ENCODE assay signal across 1 cellular context in the genomic region with DNA sequence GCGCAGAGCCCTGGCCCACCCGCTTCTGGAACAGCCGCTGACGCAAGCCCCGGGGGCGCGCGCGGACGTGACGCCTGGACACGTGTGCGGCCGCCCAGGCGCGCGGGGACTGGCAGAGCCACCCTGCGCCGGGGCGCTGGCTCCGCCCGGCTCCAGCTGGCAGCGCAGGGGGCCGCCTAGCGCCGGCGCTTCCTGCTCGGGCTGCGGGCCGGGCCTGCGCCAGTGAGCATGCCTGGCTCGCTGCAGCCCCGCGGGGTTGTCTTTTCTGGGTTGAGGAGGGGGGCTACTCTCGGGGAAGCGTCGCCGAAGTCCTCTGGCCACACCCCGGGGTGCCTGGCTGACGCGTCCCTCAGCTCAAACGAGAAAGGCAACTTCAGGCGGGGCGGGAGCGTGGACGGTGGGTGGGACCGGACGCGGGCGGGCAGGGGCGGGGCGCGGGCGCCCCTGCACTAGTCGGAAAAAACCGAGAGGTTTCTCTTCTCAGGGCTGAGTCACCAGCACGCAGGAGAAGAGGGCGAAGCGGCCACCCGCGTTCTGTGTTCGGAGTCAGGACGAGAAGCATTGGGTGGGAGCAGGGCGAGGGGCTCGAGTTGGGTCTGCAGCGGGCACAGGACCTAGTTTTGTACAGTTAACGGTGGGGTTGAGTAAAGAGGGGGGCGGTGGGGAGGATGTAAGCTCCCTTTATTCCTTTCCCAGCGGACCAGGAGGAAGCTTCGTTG.
TF ChIP-seq lines count a peak whose summit lies in the region.

A gene with protein sequence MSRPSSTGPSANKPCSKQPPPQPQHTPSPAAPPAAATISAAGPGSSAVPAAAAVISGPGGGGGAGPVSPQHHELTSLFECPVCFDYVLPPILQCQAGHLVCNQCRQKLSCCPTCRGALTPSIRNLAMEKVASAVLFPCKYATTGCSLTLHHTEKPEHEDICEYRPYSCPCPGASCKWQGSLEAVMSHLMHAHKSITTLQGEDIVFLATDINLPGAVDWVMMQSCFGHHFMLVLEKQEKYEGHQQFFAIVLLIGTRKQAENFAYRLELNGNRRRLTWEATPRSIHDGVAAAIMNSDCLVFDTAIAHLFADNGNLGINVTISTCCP (minus strand): TSS at position 48 of the 719 bp plus-strand sequence. CDS start 320 bp downstream, outside the sequence.

TF ChIP-seq in K562, 482 proteins besides CTCF, POLR2A, EP300 and RAD21 (continued from another document and continues in another):
- TF ChIP-seq, protein P1, sequence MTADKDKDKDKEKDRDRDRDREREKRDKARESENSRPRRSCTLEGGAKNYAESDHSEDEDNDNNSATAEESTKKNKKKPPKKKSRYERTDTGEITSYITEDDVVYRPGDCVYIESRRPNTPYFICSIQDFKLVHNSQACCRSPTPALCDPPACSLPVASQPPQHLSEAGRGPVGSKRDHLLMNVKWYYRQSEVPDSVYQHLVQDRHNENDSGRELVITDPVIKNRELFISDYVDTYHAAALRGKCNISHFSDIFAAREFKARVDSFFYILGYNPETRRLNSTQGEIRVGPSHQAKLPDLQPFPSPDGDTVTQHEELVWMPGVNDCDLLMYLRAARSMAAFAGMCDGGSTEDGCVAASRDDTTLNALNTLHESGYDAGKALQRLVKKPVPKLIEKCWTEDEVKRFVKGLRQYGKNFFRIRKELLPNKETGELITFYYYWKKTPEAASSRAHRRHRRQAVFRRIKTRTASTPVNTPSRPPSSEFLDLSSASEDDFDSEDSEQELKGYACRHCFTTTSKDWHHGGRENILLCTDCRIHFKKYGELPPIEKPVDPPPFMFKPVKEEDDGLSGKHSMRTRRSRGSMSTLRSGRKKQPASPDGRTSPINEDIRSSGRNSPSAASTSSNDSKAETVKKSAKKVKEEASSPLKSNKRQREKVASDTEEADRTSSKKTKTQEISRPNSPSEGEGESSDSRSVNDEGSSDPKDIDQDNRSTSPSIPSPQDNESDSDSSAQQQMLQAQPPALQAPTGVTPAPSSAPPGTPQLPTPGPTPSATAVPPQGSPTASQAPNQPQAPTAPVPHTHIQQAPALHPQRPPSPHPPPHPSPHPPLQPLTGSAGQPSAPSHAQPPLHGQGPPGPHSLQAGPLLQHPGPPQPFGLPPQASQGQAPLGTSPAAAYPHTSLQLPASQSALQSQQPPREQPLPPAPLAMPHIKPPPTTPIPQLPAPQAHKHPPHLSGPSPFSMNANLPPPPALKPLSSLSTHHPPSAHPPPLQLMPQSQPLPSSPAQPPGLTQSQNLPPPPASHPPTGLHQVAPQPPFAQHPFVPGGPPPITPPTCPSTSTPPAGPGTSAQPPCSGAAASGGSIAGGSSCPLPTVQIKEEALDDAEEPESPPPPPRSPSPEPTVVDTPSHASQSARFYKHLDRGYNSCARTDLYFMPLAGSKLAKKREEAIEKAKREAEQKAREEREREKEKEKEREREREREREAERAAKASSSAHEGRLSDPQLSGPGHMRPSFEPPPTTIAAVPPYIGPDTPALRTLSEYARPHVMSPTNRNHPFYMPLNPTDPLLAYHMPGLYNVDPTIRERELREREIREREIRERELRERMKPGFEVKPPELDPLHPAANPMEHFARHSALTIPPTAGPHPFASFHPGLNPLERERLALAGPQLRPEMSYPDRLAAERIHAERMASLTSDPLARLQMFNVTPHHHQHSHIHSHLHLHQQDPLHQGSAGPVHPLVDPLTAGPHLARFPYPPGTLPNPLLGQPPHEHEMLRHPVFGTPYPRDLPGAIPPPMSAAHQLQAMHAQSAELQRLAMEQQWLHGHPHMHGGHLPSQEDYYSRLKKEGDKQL (CRISPR knock-in tag; IDR thresholded peaks at IDR 0.05; ENCODE audit: borderline replicate concordance) = no peak
- TF ChIP-seq, protein P2, sequence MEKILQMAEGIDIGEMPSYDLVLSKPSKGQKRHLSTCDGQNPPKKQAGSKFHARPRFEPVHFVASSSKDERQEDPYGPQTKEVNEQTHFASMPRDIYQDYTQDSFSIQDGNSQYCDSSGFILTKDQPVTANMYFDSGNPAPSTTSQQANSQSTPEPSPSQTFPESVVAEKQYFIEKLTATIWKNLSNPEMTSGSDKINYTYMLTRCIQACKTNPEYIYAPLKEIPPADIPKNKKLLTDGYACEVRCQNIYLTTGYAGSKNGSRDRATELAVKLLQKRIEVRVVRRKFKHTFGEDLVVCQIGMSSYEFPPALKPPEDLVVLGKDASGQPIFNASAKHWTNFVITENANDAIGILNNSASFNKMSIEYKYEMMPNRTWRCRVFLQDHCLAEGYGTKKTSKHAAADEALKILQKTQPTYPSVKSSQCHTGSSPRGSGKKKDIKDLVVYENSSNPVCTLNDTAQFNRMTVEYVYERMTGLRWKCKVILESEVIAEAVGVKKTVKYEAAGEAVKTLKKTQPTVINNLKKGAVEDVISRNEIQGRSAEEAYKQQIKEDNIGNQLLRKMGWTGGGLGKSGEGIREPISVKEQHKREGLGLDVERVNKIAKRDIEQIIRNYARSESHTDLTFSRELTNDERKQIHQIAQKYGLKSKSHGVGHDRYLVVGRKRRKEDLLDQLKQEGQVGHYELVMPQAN (IDR thresholded peaks at IDR 0.05; ENCODE audit: borderline replicate concordance) = no peak
- TF ChIP-seq WHSC1 (IDR thresholded peaks at IDR 0.05; ENCODE audit: low read length) = no peak
- TF ChIP-seq, protein P3, sequence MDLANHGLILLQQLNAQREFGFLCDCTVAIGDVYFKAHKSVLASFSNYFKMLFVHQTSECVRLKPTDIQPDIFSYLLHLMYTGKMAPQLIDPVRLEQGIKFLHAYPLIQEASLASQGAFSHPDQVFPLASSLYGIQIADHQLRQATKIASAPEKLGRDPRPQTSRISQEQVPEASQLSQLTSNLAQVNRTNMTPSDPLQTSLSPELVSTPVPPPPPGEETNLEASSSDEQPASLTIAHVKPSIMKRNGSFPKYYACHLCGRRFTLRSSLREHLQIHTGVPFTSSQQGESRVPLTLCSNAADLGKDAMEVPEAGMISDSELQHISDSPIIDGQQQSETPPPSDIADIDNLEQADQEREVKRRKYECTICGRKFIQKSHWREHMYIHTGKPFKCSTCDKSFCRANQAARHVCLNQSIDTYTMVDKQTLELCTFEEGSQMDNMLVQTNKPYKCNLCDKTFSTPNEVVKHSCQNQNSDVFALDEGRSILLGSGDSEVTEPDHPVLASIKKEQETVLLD (IDR thresholded peaks at IDR 0.05) = no peak
- TF ChIP-seq, protein P4, sequence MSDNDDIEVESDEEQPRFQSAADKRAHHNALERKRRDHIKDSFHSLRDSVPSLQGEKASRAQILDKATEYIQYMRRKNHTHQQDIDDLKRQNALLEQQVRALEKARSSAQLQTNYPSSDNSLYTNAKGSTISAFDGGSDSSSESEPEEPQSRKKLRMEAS (CRISPR knock-in tag; IDR thresholded peaks at IDR 0.05) = peak; percentile 53; the same call in 1 of the 2 replicates
- TF ChIP-seq, protein P5, sequence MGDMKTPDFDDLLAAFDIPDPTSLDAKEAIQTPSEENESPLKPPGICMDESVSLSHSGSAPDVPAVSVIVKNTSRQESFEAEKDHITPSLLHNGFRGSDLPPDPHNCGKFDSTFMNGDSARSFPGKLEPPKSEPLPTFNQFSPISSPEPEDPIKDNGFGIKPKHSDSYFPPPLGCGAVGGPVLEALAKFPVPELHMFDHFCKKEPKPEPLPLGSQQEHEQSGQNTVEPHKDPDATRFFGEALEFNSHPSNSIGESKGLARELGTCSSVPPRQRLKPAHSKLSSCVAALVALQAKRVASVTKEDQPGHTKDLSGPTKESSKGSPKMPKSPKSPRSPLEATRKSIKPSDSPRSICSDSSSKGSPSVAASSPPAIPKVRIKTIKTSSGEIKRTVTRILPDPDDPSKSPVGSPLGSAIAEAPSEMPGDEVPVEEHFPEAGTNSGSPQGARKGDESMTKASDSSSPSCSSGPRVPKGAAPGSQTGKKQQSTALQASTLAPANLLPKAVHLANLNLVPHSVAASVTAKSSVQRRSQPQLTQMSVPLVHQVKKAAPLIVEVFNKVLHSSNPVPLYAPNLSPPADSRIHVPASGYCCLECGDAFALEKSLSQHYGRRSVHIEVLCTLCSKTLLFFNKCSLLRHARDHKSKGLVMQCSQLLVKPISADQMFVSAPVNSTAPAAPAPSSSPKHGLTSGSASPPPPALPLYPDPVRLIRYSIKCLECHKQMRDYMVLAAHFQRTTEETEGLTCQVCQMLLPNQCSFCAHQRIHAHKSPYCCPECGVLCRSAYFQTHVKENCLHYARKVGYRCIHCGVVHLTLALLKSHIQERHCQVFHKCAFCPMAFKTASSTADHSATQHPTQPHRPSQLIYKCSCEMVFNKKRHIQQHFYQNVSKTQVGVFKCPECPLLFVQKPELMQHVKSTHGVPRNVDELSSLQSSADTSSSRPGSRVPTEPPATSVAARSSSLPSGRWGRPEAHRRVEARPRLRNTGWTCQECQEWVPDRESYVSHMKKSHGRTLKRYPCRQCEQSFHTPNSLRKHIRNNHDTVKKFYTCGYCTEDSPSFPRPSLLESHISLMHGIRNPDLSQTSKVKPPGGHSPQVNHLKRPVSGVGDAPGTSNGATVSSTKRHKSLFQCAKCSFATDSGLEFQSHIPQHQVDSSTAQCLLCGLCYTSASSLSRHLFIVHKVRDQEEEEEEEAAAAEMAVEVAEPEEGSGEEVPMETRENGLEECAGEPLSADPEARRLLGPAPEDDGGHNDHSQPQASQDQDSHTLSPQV (IDR thresholded peaks at IDR 0.05) = peak; percentile 69; the same call in 1 of the 2 replicates
- no peak for TF ChIP-seq ZSCAN29 (IDR thresholded peaks at IDR 0.05)
- TF ChIP-seq TAF1 (IDR thresholded peaks at IDR 0.05; ENCODE audit: control insufficient read depth, extremely low read depth, insufficient read depth, low read length, severe bottlenecking) = peak; percentile 46
- TF ChIP-seq, protein P6, sequence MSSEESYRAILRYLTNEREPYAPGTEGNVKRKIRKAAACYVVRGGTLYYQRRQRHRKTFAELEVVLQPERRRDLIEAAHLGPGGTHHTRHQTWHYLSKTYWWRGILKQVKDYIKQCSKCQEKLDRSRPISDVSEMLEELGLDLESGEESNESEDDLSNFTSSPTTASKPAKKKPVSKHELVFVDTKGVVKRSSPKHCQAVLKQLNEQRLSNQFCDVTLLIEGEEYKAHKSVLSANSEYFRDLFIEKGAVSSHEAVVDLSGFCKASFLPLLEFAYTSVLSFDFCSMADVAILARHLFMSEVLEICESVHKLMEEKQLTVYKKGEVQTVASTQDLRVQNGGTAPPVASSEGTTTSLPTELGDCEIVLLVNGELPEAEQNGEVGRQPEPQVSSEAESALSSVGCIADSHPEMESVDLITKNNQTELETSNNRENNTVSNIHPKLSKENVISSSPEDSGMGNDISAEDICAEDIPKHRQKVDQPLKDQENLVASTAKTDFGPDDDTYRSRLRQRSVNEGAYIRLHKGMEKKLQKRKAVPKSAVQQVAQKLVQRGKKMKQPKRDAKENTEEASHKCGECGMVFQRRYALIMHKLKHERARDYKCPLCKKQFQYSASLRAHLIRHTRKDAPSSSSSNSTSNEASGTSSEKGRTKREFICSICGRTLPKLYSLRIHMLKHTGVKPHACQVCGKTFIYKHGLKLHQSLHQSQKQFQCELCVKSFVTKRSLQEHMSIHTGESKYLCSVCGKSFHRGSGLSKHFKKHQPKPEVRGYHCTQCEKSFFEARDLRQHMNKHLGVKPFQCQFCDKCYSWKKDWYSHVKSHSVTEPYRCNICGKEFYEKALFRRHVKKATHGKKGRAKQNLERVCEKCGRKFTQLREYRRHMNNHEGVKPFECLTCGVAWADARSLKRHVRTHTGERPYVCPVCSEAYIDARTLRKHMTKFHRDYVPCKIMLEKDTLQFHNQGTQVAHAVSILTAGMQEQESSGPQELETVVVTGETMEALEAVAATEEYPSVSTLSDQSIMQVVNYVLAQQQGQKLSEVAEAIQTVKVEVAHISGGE (CRISPR knock-in tag; IDR thresholded peaks at IDR 0.05) = 0 out of 6 replicates have a peak, but pooled peaks of 1 of the 3 experiments have one; percentile 39
- TF ChIP-seq, protein P7, sequence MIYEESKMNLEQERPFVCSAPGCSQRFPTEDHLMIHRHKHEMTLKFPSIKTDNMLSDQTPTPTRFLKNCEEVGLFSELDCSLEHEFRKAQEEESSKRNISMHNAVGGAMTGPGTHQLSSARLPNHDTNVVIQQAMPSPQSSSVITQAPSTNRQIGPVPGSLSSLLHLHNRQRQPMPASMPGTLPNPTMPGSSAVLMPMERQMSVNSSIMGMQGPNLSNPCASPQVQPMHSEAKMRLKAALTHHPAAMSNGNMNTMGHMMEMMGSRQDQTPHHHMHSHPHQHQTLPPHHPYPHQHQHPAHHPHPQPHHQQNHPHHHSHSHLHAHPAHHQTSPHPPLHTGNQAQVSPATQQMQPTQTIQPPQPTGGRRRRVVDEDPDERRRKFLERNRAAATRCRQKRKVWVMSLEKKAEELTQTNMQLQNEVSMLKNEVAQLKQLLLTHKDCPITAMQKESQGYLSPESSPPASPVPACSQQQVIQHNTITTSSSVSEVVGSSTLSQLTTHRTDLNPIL (CRISPR knock-in tag; IDR thresholded peaks at IDR 0.05) = no peak
- TF ChIP-seq, protein P8, sequence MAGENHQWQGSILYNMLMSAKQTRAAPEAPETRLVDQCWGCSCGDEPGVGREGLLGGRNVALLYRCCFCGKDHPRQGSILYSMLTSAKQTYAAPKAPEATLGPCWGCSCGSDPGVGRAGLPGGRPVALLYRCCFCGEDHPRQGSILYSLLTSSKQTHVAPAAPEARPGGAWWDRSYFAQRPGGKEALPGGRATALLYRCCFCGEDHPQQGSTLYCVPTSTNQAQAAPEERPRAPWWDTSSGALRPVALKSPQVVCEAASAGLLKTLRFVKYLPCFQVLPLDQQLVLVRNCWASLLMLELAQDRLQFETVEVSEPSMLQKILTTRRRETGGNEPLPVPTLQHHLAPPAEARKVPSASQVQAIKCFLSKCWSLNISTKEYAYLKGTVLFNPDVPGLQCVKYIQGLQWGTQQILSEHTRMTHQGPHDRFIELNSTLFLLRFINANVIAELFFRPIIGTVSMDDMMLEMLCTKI (IDR thresholded peaks at IDR 0.05; ENCODE audit: partially characterized antibody) = no peak
- TF ChIP-seq, protein P9, sequence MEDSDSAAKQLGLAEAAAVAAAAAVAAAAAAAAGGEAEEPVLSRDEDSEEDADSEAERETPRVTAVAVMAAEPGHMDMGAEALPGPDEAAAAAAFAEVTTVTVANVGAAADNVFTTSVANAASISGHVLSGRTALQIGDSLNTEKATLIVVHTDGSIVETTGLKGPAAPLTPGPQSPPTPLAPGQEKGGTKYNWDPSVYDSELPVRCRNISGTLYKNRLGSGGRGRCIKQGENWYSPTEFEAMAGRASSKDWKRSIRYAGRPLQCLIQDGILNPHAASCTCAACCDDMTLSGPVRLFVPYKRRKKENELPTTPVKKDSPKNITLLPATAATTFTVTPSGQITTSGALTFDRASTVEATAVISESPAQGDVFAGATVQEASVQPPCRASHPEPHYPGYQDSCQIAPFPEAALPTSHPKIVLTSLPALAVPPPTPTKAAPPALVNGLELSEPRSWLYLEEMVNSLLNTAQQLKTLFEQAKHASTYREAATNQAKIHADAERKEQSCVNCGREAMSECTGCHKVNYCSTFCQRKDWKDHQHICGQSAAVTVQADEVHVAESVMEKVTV (CRISPR knock-in tag; IDR thresholded peaks at IDR 0.05) = no peak
- TF ChIP-seq, protein P10, sequence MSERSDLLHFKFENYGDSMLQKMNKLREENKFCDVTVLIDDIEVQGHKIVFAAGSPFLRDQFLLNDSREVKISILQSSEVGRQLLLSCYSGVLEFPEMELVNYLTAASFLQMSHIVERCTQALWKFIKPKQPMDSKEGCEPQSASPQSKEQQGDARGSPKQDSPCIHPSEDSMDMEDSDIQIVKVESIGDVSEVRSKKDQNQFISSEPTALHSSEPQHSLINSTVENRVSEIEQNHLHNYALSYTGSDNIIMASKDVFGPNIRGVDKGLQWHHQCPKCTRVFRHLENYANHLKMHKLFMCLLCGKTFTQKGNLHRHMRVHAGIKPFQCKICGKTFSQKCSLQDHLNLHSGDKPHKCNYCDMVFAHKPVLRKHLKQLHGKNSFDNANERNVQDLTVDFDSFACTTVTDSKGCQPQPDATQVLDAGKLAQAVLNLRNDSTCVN (CRISPR knock-in tag; IDR thresholded peaks at IDR 0.05) = no peak
- TF ChIP-seq TAF7 (tag; IDR thresholded peaks at IDR 0.05) = no peak
- peak; percentile 70 for TF ChIP-seq ETV5 (CRISPR knock-in tag; IDR thresholded peaks at IDR 0.05; ENCODE audit: low read depth)
- no peak for TF ChIP-seq TARDBP (IDR thresholded peaks at IDR 0.05)
- TF ChIP-seq ARID2 (IDR thresholded peaks at IDR 0.05) = no peak
- no peak for TF ChIP-seq MCM5 (IDR thresholded peaks at IDR 0.05; ENCODE audit: low read depth)
